In genomic region chr10:133159950-133160812, GRCh38 we compare ENCODE assay signal across 2 cellular contexts.
TF ChIP-seq lines count a peak whose summit lies in the region.

Gene KNDC1 (plus strand): TSS chr10:133160219. CDS start chr10:133160468, 249 bp downstream.

TF ChIP-seq in A549, 52 proteins besides CTCF, POLR2A, EP300 and RAD21 (continued from another document):
- TF ChIP-seq HOXA7 (CRISPR knock-in tag; IDR thresholded peaks at IDR 0.05) = no peak
- TF ChIP-seq BCL3 (IDR thresholded peaks at IDR 0.05) = no peak
- TF ChIP-seq RFX5 (IDR thresholded peaks at IDR 0.05) = no peak
- no peak for TF ChIP-seq ELK1 (IDR thresholded peaks at IDR 0.05; ENCODE audit: low read depth, low read length)
- no peak for TF ChIP-seq KDM1A (IDR thresholded peaks at IDR 0.05; ENCODE audit: low read depth)
- no peak for TF ChIP-seq PHF8 (IDR thresholded peaks at IDR 0.05; ENCODE audit: borderline replicate concordance, low read depth)
- no peak for TF ChIP-seq EHMT2 (IDR thresholded peaks at IDR 0.05; ENCODE audit: low read depth)
- no peak for TF ChIP-seq MYC (IDR thresholded peaks at IDR 0.05; ENCODE audit: borderline replicate concordance, low read length)

TF ChIP-seq in GM23338, 12 proteins besides CTCF, POLR2A, EP300 and RAD21 (continued from another document):
- TF ChIP-seq ZNF462 (CRISPR knock-in tag; IDR thresholded peaks at IDR 0.05) (no peak), JUNB (IDR thresholded peaks at IDR 0.05; ENCODE audit: unreplicated experiment) (no peak), EZH2phosphoT487 (IDR thresholded peaks at IDR 0.05; ENCODE audit: unreplicated experiment) (no peak), ETS1 (IDR thresholded peaks at IDR 0.05) (no peak), REST (IDR thresholded peaks at IDR 0.05; ENCODE audit: unreplicated experiment) (no peak)
